In genomic region chr21:20997633-20998455, GRCh38 we compare ENCODE assay signal across 8 cellular contexts. TPM values are rescaled to one million over a fixed set of nuclear protein-coding genes. Genes with fewer than 3 reads are reported as not detected.
DNase-seq lines count a peak whose midpoint lies in the region; ATAC-seq lines count a peak whose summit lies in the region.

Gene NCAM2, plus strand, starts transcription at chr21:20998409.

- DNase-seq in AG08395 (ENCODE audit: low spot score) (peak; percentile 68), NCI-H460 (ENCODE audit: extremely low read depth, low read depth) (peak; percentile 62), epidermal melanocyte (ENCODE audit: insufficient read length, low spot score) (peak; percentile 33), midbrain (lab: John Stamatoyannopoulos, UW) (peak; percentile 82)
- DNase-seq in activated CD8-positive, alpha-beta memory T cell treated with anti-CD3 and anti-CD28 coated beads, Interleukin-2, amount 50 U/mL, for 48 hours, result peak; percentile 74
- DNase-seq in stimulated activated CD8-positive, alpha-beta memory T cell treated with anti-CD3 and anti-CD28 coated beads, Interleukin-2, amount 100 ng/mL, for 48 hours (ENCODE audit: low read depth in 2 of 2), result peak; percentile 30 to 37

- ATAC-seq in GM21381 (IDR thresholded peaks at IDR 0.05; ENCODE audit: unreplicated experiment), result peak; percentile 51
- no peak for ATAC-seq in GM21447 (IDR thresholded peaks at IDR 0.05; ENCODE audit: unreplicated experiment)

RNA-seq across cellular contexts. Expression of gene NCAM2, which starts in this region (rescaled TPM):
- total RNA-seq in NCI-H460 (2014; rRNA removed; shearing (Covaris generic)), result 14.0 and 16.7 TPM in 2 replicates
- 4.9 and 7.8 TPM in 2 replicates for polyA plus RNA-seq in NCI-H460 (2014; cell fraction: nucleus; rRNA removed)
